Comparison of ENCODE assay signal across 12 cellular contexts in genomic region chr7:99624487-99624886, GRCh38. TPM values are rescaled to one million over a fixed set of nuclear protein-coding genes. Genes with fewer than 3 reads are reported as not detected.
DNase-seq lines count a peak whose midpoint lies in the region; ATAC-seq and TF ChIP-seq lines count a peak whose summit lies in the region.
"Had no signal": no experiment of that assay in that cellular context is flagged by ENCODE, and none has a peak within 500 bp of the region (broad histone marks: within the 10 kb centered on the region; RNA-seq: fewer than 3 reads in every experiment).

No MANE protein-coding gene starts in this region.

- TF ChIP-seq CTCF in activated CD8-positive, alpha-beta T cell treated with anti-CD3 and anti-CD28 coated beads for 36 hours (IDR thresholded peaks at IDR 0.05): no peak
- no peak for TF ChIP-seq CTCF in SK-N-SH (IDR thresholded peaks at IDR 0.05)

- H3K9me3 Mint-ChIP-seq in activated CD8-positive, alpha-beta T cell treated with anti-CD3 and anti-CD28 coated beads for 36 hours: no peaks in the 10 kb centered on the region

- no peaks in the 10 kb centered on the region for H3K9me2 ChIP-seq in SK-N-SH

- CTCF ChIA-PET in activated CD8-positive, alpha-beta T cell treated with anti-CD3 and anti-CD28 coated beads for 36 hours (lab: Charles Lee): interaction anchor here (0.7 to 3.5 kb wide), 7 partner anchors 8 to 365 kb away, joined by 3 to 12 read pairs (median 3); partner anchors contain the start of gene ZSCAN25
- CTCF ChIA-PET in SK-N-SH (lab: Yijun Ruan, JAX): no interaction called here

- peaks cover 20% of the 10 kb centered on the region for H3K79me2 ChIP-seq in SK-N-SH (ENCODE audit: insufficient read depth)

- H3K4me2 ChIP-seq in SK-N-SH: no peak overlapping the region

- H3K27me3 ChIP-seq in SK-N-SH (ENCODE audit: insufficient read depth): no peaks in the 10 kb centered on the region

- intact Hi-C loops in activated CD8-positive, alpha-beta T cell treated with anti-CD3 and anti-CD28 coated beads for 36 hours (cut with micrococcal nuclease): no loop called here

- no peak overlapping the region for H3K9ac ChIP-seq in SK-N-SH

- H3K27me3 Mint-ChIP-seq in activated CD8-positive, alpha-beta T cell treated with anti-CD3 and anti-CD28 coated beads for 36 hours: no peaks in the 10 kb centered on the region

- ATAC-seq in activated CD8-positive, alpha-beta T cell treated with anti-CD3 and anti-CD28 coated beads for 36 hours: peak; percentile 76
- ATAC-seq in GM18502 (IDR thresholded peaks at IDR 0.05; ENCODE audit: poor library complexity, unreplicated experiment): no peak
- no peak for ATAC-seq in HG03135 (IDR thresholded peaks at IDR 0.05; ENCODE audit: unreplicated experiment)

- H4K20me1 ChIP-seq in SK-N-SH (ENCODE audit: insufficient read depth): no peaks in the 10 kb centered on the region

- H3K27ac Mint-ChIP-seq in activated CD8-positive, alpha-beta T cell treated with anti-CD3 and anti-CD28 coated beads for 36 hours: peak overlapping the region; percentile 100

- peaks cover 89% of the 10 kb centered on the region for H3K36me3 Mint-ChIP-seq in activated CD8-positive, alpha-beta T cell treated with anti-CD3 and anti-CD28 coated beads for 36 hours (ENCODE audit: low read depth)

- H3K4me3 ChIP-seq in SK-N-SH (ENCODE audit: low read depth in 2 of 2, low read length in 1 of 2): no peak overlapping the region

- H3K4me1 Mint-ChIP-seq in activated CD8-positive, alpha-beta T cell treated with anti-CD3 and anti-CD28 coated beads for 36 hours (ENCODE audit: low read depth): peaks cover 81% of the 10 kb centered on the region

- peak overlapping the region; percentile 99 for H3K4me3 Mint-ChIP-seq in activated CD8-positive, alpha-beta T cell treated with anti-CD3 and anti-CD28 coated beads for 36 hours

- H3K9me3 ChIP-seq in SK-N-SH: no peaks in the 10 kb centered on the region

- 97% methylated on average over 16 of the region's 16 CpGs for WGBS in SK-N-SH (ENCODE audit: low lambda C conversion rate)

- POLR2A ChIA-PET in activated CD8-positive, alpha-beta T cell treated with anti-CD3 and anti-CD28 coated beads for 36 hours (lab: Charles Lee): interaction anchor here (0.7 to 2.5 kb wide), 21 partner anchors 9 to 458 kb away, joined by 3 to 19 read pairs (median 4); partner anchors contain the start of genes ARPC1B, ATP5MF, FAM200A and TRIM4
- POLR2A ChIA-PET in SK-N-SH (lab: Yijun Ruan, JAX): interaction anchor here (0.8 kb wide), 1 partner anchor 44 kb away, joined by 3 read pairs; no protein-coding TSS in a partner anchor

- TF ChIP-seq RAD21 in SK-N-SH (IDR thresholded peaks at IDR 0.05; ENCODE audit: low read length): no peak

- H3K27ac ChIP-seq in SK-N-SH (ENCODE audit: low read depth in 2 of 2, low read length in 1 of 2) (no peak overlapping the region), substantia nigra (ENCODE audit: low read depth, low read length, poor library complexity, severe bottlenecking) (no peak overlapping the region)

- no peaks in the 10 kb centered on the region for H3K4me1 ChIP-seq in SK-N-SH (ENCODE audit: control insufficient read depth in 1 of 2, insufficient read depth in 2 of 2, low read depth in 1 of 2, low read length in 1 of 2)

- H2AFZ ChIP-seq in SK-N-SH (ENCODE audit: low read depth): no peak overlapping the region

- peaks cover 5% of the 10 kb centered on the region for H3F3A ChIP-seq in SK-N-SH (replicated peaks; ENCODE audit: insufficient read depth)

- H3K36me3 ChIP-seq in SK-N-SH (replicated peaks in 1 of 2; ENCODE audit: control insufficient read depth in 1 of 2, insufficient read depth in 2 of 2, low read length in 1 of 2): peaks cover 77 to 95% of the 10 kb centered on the region in 2 experiments

- TF ChIP-seq EP300 in SK-N-SH (IDR thresholded peaks at IDR 0.05; ENCODE audit: borderline replicate concordance in 1 of 2, low read depth in 1 of 2, low read length in 1 of 2): no peak

- DNase-seq in Kasumi-1 (lab: John Stamatoyannopoulos, UW) (peak; percentile 14 to 36), SK-N-SH (no peak), substantia nigra (lab: John Stamatoyannopoulos, UW) (no peak)
- peak; percentile 96 for DNase-seq in activated CD8-positive, alpha-beta T cell treated with anti-CD3 and anti-CD28 coated beads for 36 hours
- DNase-seq in central memory CD4-positive, alpha-beta T cell: peak; percentile 81
- peak; percentile 51 to 56 for DNase-seq in stimulated activated CD4-positive, alpha-beta T cell treated with anti-CD3 and anti-CD28 coated beads, Interleukin-4, amount 100 ng/mL, for 48 hours (ENCODE audit: low read depth in 2 of 2)
- DNase-seq: C1 segment of cervical spinal cord, dermis blood vessel endothelial cell, NCI-H1436 had no signal

TF ChIP-seq in SK-N-SH, 30 proteins besides CTCF, POLR2A, EP300 and RAD21:
- no peak for TF ChIP-seq NRF1 (IDR thresholded peaks at IDR 0.05; ENCODE audit: low read depth, low read length)
- no peak for TF ChIP-seq FOXJ3 (CRISPR knock-in tag; IDR thresholded peaks at IDR 0.05)
- no peak for TF ChIP-seq MAX (IDR thresholded peaks at IDR 0.05; ENCODE audit: low read depth)
- TF ChIP-seq GATA2 (CRISPR knock-in tag; IDR thresholded peaks at IDR 0.05): no peak
- TF ChIP-seq JUND (IDR thresholded peaks at IDR 0.05): no peak

RNA-seq across cellular contexts. Expression of gene ZSCAN25, which starts 7.7 kb away (rescaled TPM):
- total RNA-seq in activated CD8-positive, alpha-beta T cell treated with anti-CD3 and anti-CD28 coated beads for 36 hours: 10 to 100 TPM; 31.8 to 35.8 TPM
- polyA plus RNA-seq in SK-N-SH (2012; rRNA removed): 14.9 and 18.7 TPM in 2 replicates
- 9.7 and 12.7 TPM in 2 replicates for polyA plus RNA-seq in SK-N-SH (2012; cell fraction: cytosol; rRNA removed)
- polyA plus RNA-seq in SK-N-SH (2012; cell fraction: nucleus; rRNA removed): 34.4 and 35.6 TPM in 2 replicates

RNA-seq across cellular contexts. Expression of gene TMEM225B, which starts 26.4 kb away (rescaled TPM):
- total RNA-seq in activated CD8-positive, alpha-beta T cell treated with anti-CD3 and anti-CD28 coated beads for 36 hours: 1 to 10 TPM in 1 of 2 experiments, under 1 TPM in 1; 0.92 to 2.2 TPM
- polyA plus RNA-seq in SK-N-SH (2012; rRNA removed): 1.5 and 2.2 TPM in 2 replicates
- 1.1 and 1.4 TPM in 2 replicates for polyA plus RNA-seq in SK-N-SH (2012; cell fraction: cytosol; rRNA removed)
- 3.1 and 4.5 TPM in 2 replicates for polyA plus RNA-seq in SK-N-SH (2012; cell fraction: nucleus; rRNA removed)
- total RNA-seq: pulmonary artery endothelial cell had no signal

RNA-seq across cellular contexts. Expression of gene CYP3A5, which starts 55.3 kb away (rescaled TPM):
- total RNA-seq in activated CD8-positive, alpha-beta T cell treated with anti-CD3 and anti-CD28 coated beads for 36 hours: not detected
- 0.25 and 0.31 TPM in 2 replicates for polyA plus RNA-seq in SK-N-SH (2012; rRNA removed)
- 0.04 and 0.12 TPM in 2 replicates for polyA plus RNA-seq in SK-N-SH (2012; cell fraction: cytosol; rRNA removed)
- polyA plus RNA-seq in SK-N-SH (2012; cell fraction: nucleus; rRNA removed): 0.79 and 1.6 TPM in 2 replicates
- total RNA-seq: dermis blood vessel endothelial cell, pulmonary artery endothelial cell had no signal

Comparison
In these comparisons a context has a peak if more than half of its experiments do, and no peak if none do; other contexts are left out.
1. DNase-seq: peak in Kasumi-1 (2 of 2), activated CD8-positive, alpha-beta T cell treated with anti-CD3 and anti-CD28 coated beads for 36 hours (single experiment), central memory CD4-positive, alpha-beta T cell (single experiment) and stimulated activated CD4-positive, alpha-beta T cell treated with anti-CD3 and anti-CD28 coated beads, Interleukin-4, amount 100 ng/mL, for 48 hours (2 of 2); none in SK-N-SH (single experiment) and substantia nigra (0 of 49).